Comparison of ENCODE assay signal across 33 cellular contexts in the genomic region with DNA sequence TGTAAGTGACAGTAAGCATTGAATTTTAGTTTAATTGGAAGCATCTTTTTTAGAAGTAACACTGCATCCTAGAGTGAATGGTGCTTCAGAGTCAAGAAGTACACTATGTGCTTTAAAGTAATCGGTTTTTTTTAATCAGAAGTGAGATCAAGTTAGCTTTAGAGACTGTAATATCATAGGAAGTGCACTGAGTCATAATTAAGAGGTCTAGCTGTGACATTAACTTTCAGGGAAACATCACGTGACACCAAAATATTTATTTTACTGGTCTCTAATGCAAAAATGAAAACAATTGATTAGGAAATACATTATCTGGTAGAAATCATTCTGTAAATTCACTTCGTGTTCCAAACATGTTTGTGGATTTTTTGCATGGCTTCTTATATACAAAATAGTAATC. TPM values are rescaled to one million over a fixed set of nuclear protein-coding genes. Genes with fewer than 3 reads are reported as not detected.
"Had no signal": no experiment of that assay in that cellular context is flagged by ENCODE, and none has a peak within 500 bp of the region (broad histone marks: within the 10 kb centered on the region; RNA-seq: fewer than 3 reads in every experiment).

No MANE protein-coding gene starts in this region.

- DNase-seq: activated CD4-positive, alpha-beta memory T cell treated with anti-CD3 and anti-CD28 coated beads for 36 hours; activated CD4-positive, alpha-beta T cell treated with anti-CD3 and anti-CD28 coated beads for 36 hours; activated CD4-positive, alpha-beta T cell treated with anti-CD3 and anti-CD28 coated beads, Interleukin-2, amount 10 ng/mL, durations not matched to agents 24 days and 14 days; activated CD4-positive, CD25-positive, alpha-beta regulatory T cell; activated CD4-positive, CD25-positive, alpha-beta regulatory T cell treated with anti-CD3 and anti-CD28 coated beads, Interleukin-2, amount 50 U/mL, for 72 hours; activated CD8-positive, alpha-beta memory T cell treated with anti-CD3 and anti-CD28 coated beads, Interleukin-2, amount 10 ng/mL, durations not matched to agents 7 days and 5 days; activated CD8-positive, alpha-beta memory T cell treated with anti-CD3 and anti-CD28 coated beads, Interleukin-2, amount 50 U/mL, for 4 hours; activated CD8-positive, alpha-beta T cell treated with anti-CD3 and anti-CD28 coated beads, Interleukin-2, amount 10 ng/mL, durations not matched to agents 7 days and 5 days; activated gamma-delta T cell; activated naive CD4-positive, alpha-beta T cell; activated naive CD4-positive, alpha-beta T cell treated with anti-CD3 and anti-CD28 coated beads, Interleukin-2, amount 10 ng/mL, durations not matched to agents 7 days and 5 days; activated naive CD8-positive, alpha-beta T cell treated with anti-CD3 and anti-CD28 coated beads, Interleukin-2, amount 10 ng/mL, durations not matched to agents 7 days and 5 days; activated T-cell treated with anti-CD3 and anti-CD28 coated beads, Interleukin-2, amount 50 U/mL, for 1 hour; activated T-cell treated with anti-CD3 and anti-CD28 coated beads, Interleukin-2, amount 50 U/mL, for 72 hours; central memory CD4-positive, alpha-beta T cell; cerebellar nuclear complex; effector CD4-positive, alpha-beta T cell; effector memory CD8-positive, alpha-beta T cell; foreskin melanocyte; heart right ventricle; T-helper 2 cell had no signal

- H3K4me1 Mint-ChIP-seq: activated CD4-positive, alpha-beta T cell treated with anti-CD3 and anti-CD28 coated beads for 36 hours; activated CD4-positive, alpha-beta T cell treated with anti-CD3 and anti-CD28 coated beads, Interleukin-2, amount 10 ng/mL, durations not matched to agents 24 days and 14 days; activated CD8-positive, alpha-beta memory T cell treated with anti-CD3 and anti-CD28 coated beads, Interleukin-2, amount 10 ng/mL, durations not matched to agents 7 days and 5 days; activated naive CD4-positive, alpha-beta T cell treated with anti-CD3 and anti-CD28 coated beads, Interleukin-2, amount 10 ng/mL, durations not matched to agents 7 days and 5 days; activated naive CD8-positive, alpha-beta T cell treated with anti-CD3 and anti-CD28 coated beads, Interleukin-2, amount 10 ng/mL, durations not matched to agents 7 days and 5 days had no signal

- H3K36me3 ChIP-seq: ascending aorta, breast epithelium, cardiac muscle cell, gastroesophageal sphincter, heart right ventricle had no signal

- H3K9me3 Mint-ChIP-seq: activated CD4-positive, alpha-beta memory T cell treated with anti-CD3 and anti-CD28 coated beads for 36 hours; activated CD4-positive, alpha-beta T cell treated with anti-CD3 and anti-CD28 coated beads, Interleukin-2, amount 10 ng/mL, durations not matched to agents 24 days and 14 days; activated naive CD4-positive, alpha-beta T cell treated with anti-CD3 and anti-CD28 coated beads, Interleukin-2, amount 10 ng/mL, durations not matched to agents 7 days and 5 days; activated naive CD8-positive, alpha-beta T cell treated with anti-CD3 and anti-CD28 coated beads, Interleukin-2, amount 10 ng/mL, durations not matched to agents 7 days and 5 days; activated T-cell treated with anti-CD3 and anti-CD28 coated beads, Interleukin-2, amount 50 U/mL, for 72 hours; dendritic cell treated with granulocyte-macrophage colony-stimulating factor and Interleukin-4, amounts not matched to agents 40 ng/mL and 50 ng/mL, for 4 days had no signal

- H3K9me3 ChIP-seq: ascending aorta, breast epithelium, gastroesophageal sphincter, heart right ventricle had no signal

- H3K27ac Mint-ChIP-seq: activated CD4-positive, alpha-beta memory T cell treated with anti-CD3 and anti-CD28 coated beads for 36 hours; activated CD4-positive, alpha-beta T cell treated with anti-CD3 and anti-CD28 coated beads for 36 hours; activated CD4-positive, alpha-beta T cell treated with anti-CD3 and anti-CD28 coated beads, Interleukin-2, amount 10 ng/mL, durations not matched to agents 24 days and 14 days; activated CD8-positive, alpha-beta memory T cell treated with anti-CD3 and anti-CD28 coated beads, Interleukin-2, amount 10 ng/mL, durations not matched to agents 7 days and 5 days; activated CD8-positive, alpha-beta T cell treated with anti-CD3 and anti-CD28 coated beads, Interleukin-2, amount 10 ng/mL, durations not matched to agents 7 days and 5 days; activated naive CD4-positive, alpha-beta T cell treated with anti-CD3 and anti-CD28 coated beads, Interleukin-2, amount 10 ng/mL, durations not matched to agents 7 days and 5 days; activated naive CD4-positive, alpha-beta T cell treated with anti-CD3 and anti-CD28 coated beads, Interleukin-2, amount 50 U/mL, for 72 hours; activated naive CD8-positive, alpha-beta T cell treated with anti-CD3 and anti-CD28 coated beads, Interleukin-2, amount 10 ng/mL, durations not matched to agents 7 days and 5 days; activated T-cell treated with anti-CD3 and anti-CD28 coated beads, Interleukin-2, amount 50 U/mL, for 72 hours; brain; dendritic cell treated with granulocyte-macrophage colony-stimulating factor and Interleukin-4, amounts not matched to agents 40 ng/mL and 50 ng/mL, for 4 days; effector memory CD8-positive, alpha-beta T cell had no signal

- ATAC-seq: activated CD4-positive, alpha-beta T cell treated with anti-CD3 and anti-CD28 coated beads for 36 hours; activated CD8-positive, alpha-beta memory T cell treated with anti-CD3 and anti-CD28 coated beads, Interleukin-2, amount 10 ng/mL, durations not matched to agents 7 days and 5 days; activated CD8-positive, alpha-beta T cell treated with anti-CD3 and anti-CD28 coated beads, Interleukin-2, amount 10 ng/mL, durations not matched to agents 7 days and 5 days; activated naive CD4-positive, alpha-beta T cell treated with anti-CD3 and anti-CD28 coated beads, Interleukin-2, amount 50 U/mL, for 72 hours; activated T-cell treated with anti-CD3 and anti-CD28 coated beads, Interleukin-2, amount 50 U/mL, for 72 hours; effector memory CD8-positive, alpha-beta T cell; esophagus mucosa; gastroesophageal sphincter; heart right ventricle had no signal

- H3K4me3 Mint-ChIP-seq: activated CD4-positive, alpha-beta memory T cell treated with anti-CD3 and anti-CD28 coated beads for 36 hours; activated CD4-positive, alpha-beta T cell treated with anti-CD3 and anti-CD28 coated beads for 36 hours; activated CD4-positive, alpha-beta T cell treated with anti-CD3 and anti-CD28 coated beads, Interleukin-2, amount 10 ng/mL, durations not matched to agents 24 days and 14 days; activated CD8-positive, alpha-beta memory T cell treated with anti-CD3 and anti-CD28 coated beads, Interleukin-2, amount 10 ng/mL, durations not matched to agents 7 days and 5 days; activated CD8-positive, alpha-beta T cell treated with anti-CD3 and anti-CD28 coated beads, Interleukin-2, amount 10 ng/mL, durations not matched to agents 7 days and 5 days; activated naive CD4-positive, alpha-beta T cell treated with anti-CD3 and anti-CD28 coated beads, Interleukin-2, amount 10 ng/mL, durations not matched to agents 7 days and 5 days; activated naive CD8-positive, alpha-beta T cell treated with anti-CD3 and anti-CD28 coated beads, Interleukin-2, amount 10 ng/mL, durations not matched to agents 7 days and 5 days; activated T-cell treated with anti-CD3 and anti-CD28 coated beads, Interleukin-2, amount 50 U/mL, for 72 hours; brain; dendritic cell treated with granulocyte-macrophage colony-stimulating factor and Interleukin-4, amounts not matched to agents 40 ng/mL and 50 ng/mL, for 4 days; effector memory CD8-positive, alpha-beta T cell had no signal

- H3K36me3 Mint-ChIP-seq: activated CD4-positive, alpha-beta memory T cell treated with anti-CD3 and anti-CD28 coated beads for 36 hours; activated CD8-positive, alpha-beta memory T cell treated with anti-CD3 and anti-CD28 coated beads, Interleukin-2, amount 10 ng/mL, durations not matched to agents 7 days and 5 days; activated naive CD4-positive, alpha-beta T cell treated with anti-CD3 and anti-CD28 coated beads, Interleukin-2, amount 10 ng/mL, durations not matched to agents 7 days and 5 days; activated naive CD4-positive, alpha-beta T cell treated with anti-CD3 and anti-CD28 coated beads, Interleukin-2, amount 50 U/mL, for 72 hours; activated naive CD8-positive, alpha-beta T cell treated with anti-CD3 and anti-CD28 coated beads, Interleukin-2, amount 10 ng/mL, durations not matched to agents 7 days and 5 days; brain had no signal

- H3K27ac ChIP-seq: ascending aorta, breast epithelium, cardiac muscle cell, coronary artery, gastroesophageal sphincter, heart right ventricle, hepatocyte had no signal

- H3K4me3 ChIP-seq: ascending aorta, breast epithelium, cardiac muscle cell, coronary artery, gastroesophageal sphincter, heart right ventricle, hepatocyte had no signal

- H3K27me3 Mint-ChIP-seq: activated CD4-positive, alpha-beta memory T cell treated with anti-CD3 and anti-CD28 coated beads for 36 hours; activated CD4-positive, alpha-beta T cell treated with anti-CD3 and anti-CD28 coated beads, Interleukin-2, amount 10 ng/mL, durations not matched to agents 24 days and 14 days; activated CD8-positive, alpha-beta memory T cell treated with anti-CD3 and anti-CD28 coated beads, Interleukin-2, amount 10 ng/mL, durations not matched to agents 7 days and 5 days; activated naive CD4-positive, alpha-beta T cell treated with anti-CD3 and anti-CD28 coated beads, Interleukin-2, amount 10 ng/mL, durations not matched to agents 7 days and 5 days; dendritic cell treated with granulocyte-macrophage colony-stimulating factor and Interleukin-4, amounts not matched to agents 40 ng/mL and 50 ng/mL, for 4 days; effector memory CD8-positive, alpha-beta T cell had no signal

- H3K4me1 ChIP-seq: ascending aorta, breast epithelium, gastroesophageal sphincter had no signal

- H3K27me3 ChIP-seq: ascending aorta, breast epithelium, cardiac muscle cell, gastroesophageal sphincter, heart right ventricle, hepatocyte had no signal

RNA-seq across cellular contexts. Expression of a gene that starts 55.3 kb away (rescaled TPM):
- total RNA-seq: activated CD4-positive, alpha-beta memory T cell treated with anti-CD3 and anti-CD28 coated beads for 36 hours; activated CD4-positive, alpha-beta T cell treated with anti-CD3 and anti-CD28 coated beads for 36 hours; activated CD4-positive, alpha-beta T cell treated with anti-CD3 and anti-CD28 coated beads, Interleukin-2, amount 10 ng/mL, durations not matched to agents 24 days and 14 days; activated CD8-positive, alpha-beta memory T cell treated with anti-CD3 and anti-CD28 coated beads for 36 hours; activated CD8-positive, alpha-beta memory T cell treated with anti-CD3 and anti-CD28 coated beads, Interleukin-2, amount 10 ng/mL, durations not matched to agents 7 days and 5 days; activated CD8-positive, alpha-beta T cell treated with anti-CD3 and anti-CD28 coated beads, Interleukin-2, amount 10 ng/mL, durations not matched to agents 7 days and 5 days; activated naive CD4-positive, alpha-beta T cell treated with anti-CD3 and anti-CD28 coated beads, Interleukin-2, amount 50 U/mL, for 72 hours; T-helper 1 cell treated with Interleukin-12 subunit alpha and Interleukin-12 subunit beta and Interleukin-4 antibody, amounts not matched to agents 30 ng/mL and 1 ng/mL, for 36 hours had no signal
